Comparison of ENCODE assay signal across 18 cellular contexts in the genomic region with DNA sequence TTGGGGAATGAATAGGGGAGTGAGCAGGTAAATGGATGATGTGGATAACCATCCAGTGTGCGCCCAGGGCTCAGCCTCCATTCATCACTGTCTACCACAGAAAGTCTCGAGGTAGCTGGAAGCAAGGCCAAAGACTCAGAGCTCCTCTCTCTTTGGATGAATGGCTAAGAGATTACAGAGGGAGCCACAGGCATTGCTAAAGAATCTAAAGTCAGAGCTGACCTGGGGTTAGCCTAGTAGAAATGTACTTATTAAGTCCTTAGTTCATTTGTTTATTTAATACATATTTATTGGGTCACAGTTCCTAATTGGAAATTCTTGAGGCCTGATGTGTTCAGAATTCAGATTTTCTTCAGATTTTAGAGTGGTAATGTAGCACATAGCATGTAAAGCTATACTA.
"Had no signal": no experiment of that assay in that cellular context is flagged by ENCODE, and none has a peak within 500 bp of the region (broad histone marks: within the 10 kb centered on the region; RNA-seq: fewer than 3 reads in every experiment).

No MANE protein-coding gene starts in this region.

- H3K4me2 ChIP-seq: hepatocyte had no signal

- H3K79me2 ChIP-seq: hepatocyte had no signal

- H3K9me3 ChIP-seq: esophagus squamous epithelium, ovary, right lobe of liver, spleen, stomach, thoracic aorta had no signal

- H3K27ac ChIP-seq: esophagus squamous epithelium, foreskin keratinocyte, hepatocyte, ovary, right lobe of liver, spleen, stomach, thoracic aorta had no signal

- H3K27me3 ChIP-seq: esophagus squamous epithelium, foreskin keratinocyte, hepatocyte, ovary, right lobe of liver, spleen had no signal

- H3K4me3 ChIP-seq: esophagus squamous epithelium, hepatocyte, ovary, right lobe of liver, spleen, stomach, thoracic aorta had no signal

- DNase-seq: dermis blood vessel endothelial cell; esophagus squamous epithelium; foreskin keratinocyte; mammary epithelial cell; natural killer cell; ovary; right lobe of liver; spleen; stimulated activated CD4-positive, alpha-beta T cell treated with anti-CD3 and anti-CD28 coated beads, Interleukin-15, amount 100 ng/mL, for 24 hours; stimulated activated CD4-positive, alpha-beta T cell treated with anti-CD3 and anti-CD28 coated beads, Interleukin-1b, Interleukin-23, amount 100 ng/mL, for 48 hours; stimulated activated CD4-positive, alpha-beta T cell treated with anti-CD3 and anti-CD28 coated beads, Interleukin-4, amount 100 ng/mL, for 24 hours; stimulated activated naive CD4-positive, alpha-beta T cell; stomach; substantia nigra; trophoblast cell had no signal

- H2AFZ ChIP-seq: hepatocyte had no signal

- H3K4me1 ChIP-seq: foreskin keratinocyte, right lobe of liver, spleen, stomach had no signal

- H3K36me3 ChIP-seq: esophagus squamous epithelium, ovary, right lobe of liver, spleen, stomach, thoracic aorta had no signal

- ATAC-seq: foreskin keratinocyte, left lobe of liver, natural killer cell, right lobe of liver had no signal
